8 cellular contexts compared by ENCODE assay signal in the genomic region with DNA sequence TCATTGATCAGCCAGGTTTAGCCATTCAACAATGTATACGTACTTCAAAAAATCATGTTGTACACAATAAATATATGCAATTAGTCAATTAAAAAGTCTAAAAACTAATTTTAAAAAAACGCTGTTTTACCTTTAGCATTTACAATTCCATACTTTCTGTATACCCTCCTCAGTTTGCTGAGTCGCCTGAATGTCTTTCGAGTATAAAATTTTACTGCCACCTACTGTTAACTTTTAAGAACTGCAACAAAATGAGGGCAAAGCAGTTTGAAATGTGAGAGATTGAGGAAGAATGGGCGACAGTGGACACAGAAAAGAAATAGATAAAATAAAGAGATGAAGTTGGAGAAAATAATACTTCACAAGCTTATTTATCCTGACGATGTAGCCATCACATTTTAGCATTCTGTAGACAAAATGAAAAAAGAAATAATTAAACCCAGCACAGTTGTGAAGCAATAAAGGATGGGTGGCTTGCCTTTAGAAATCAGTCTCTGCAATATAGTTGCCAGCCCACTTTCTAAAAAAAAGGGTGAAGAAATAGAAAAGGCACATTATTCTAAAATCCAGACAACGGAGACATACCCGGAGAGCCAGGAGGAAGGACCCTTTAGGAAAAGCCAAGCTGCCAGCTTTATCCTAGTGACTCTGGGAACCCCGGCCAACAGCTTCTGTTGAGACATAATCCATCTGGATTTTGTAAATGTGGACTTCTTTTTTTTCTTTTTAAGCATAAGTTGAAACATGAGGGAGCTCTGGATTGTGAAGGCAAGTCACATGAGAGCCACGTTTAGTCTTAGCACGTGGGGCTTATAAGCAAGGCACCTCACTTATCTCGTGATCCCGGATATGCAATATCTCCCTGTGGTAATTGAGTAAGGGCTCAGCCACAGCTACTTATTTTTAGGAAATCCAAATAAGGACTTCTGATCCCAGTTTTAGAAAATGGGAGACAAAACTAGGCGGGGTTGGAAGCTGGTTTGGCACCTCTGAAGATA.
DNase-seq lines count a peak whose midpoint lies in the region; ATAC-seq and TF ChIP-seq lines count a peak whose summit lies in the region.

No MANE protein-coding gene starts in this region.

- intact Hi-C loops in prostate gland (cut with DNase I): loop anchor here (10.0 kb wide), 2 partner anchors 370 to 1650 kb away; no protein-coding TSS in a partner anchor

- H3K27ac ChIP-seq in foreskin keratinocyte (no peak overlapping the region), prostate gland (peak overlapping the region in 1 of 2 donors; percentile 45)

- TF ChIP-seq POLR2A in prostate gland (IDR thresholded peaks at IDR 0.05): no peak

- 34% methylated on average over 14 of the region's 14 CpGs for WGBS in prostate gland

- no peak overlapping the region for H3K4me3 ChIP-seq in H7 (ENCODE audit: insufficient read depth, low read depth, low read length)
- no peak overlapping the region for H3K4me3 ChIP-seq in prostate gland

- DNase-seq in ELR (ENCODE audit: low read depth) (peak; percentile 55), H7 (peak; percentile 31), MV-4-11 (lab: John Stamatoyannopoulos, UW) (peak; percentile 39), SKM-1 (lab: John Stamatoyannopoulos, UW; ENCODE audit: unreplicated experiment) (peak; percentile 65), foreskin keratinocyte (peak in 1 of 2 donors; percentile 27), prostate gland (ENCODE audit: low spot score) (no peak), NCI-H524 treated with DMSO at 0.1 percent for 48 hours (lab: John Stamatoyannopoulos, UW) (no peak)
- no peak for DNase-seq in activated T-cell treated with anti-CD3 and anti-CD28 coated beads, Interleukin-2, amount 50 U/mL, for 1 hour

- peaks cover 13% of the 10 kb centered on the region for H3K4me1 ChIP-seq in foreskin keratinocyte
- H3K4me1 ChIP-seq in prostate gland (replicated peaks): no peaks in the 10 kb centered on the region

- no peaks in the 10 kb centered on the region for H3K9me3 ChIP-seq in prostate gland

- TF ChIP-seq CTCF in foreskin keratinocyte (conservative IDR thresholded peaks at IDR 0.05) (peak; percentile 79), prostate gland (IDR thresholded peaks at IDR 0.05) (peak; percentile 35 to 64 (median 50))

- peak; percentile 54 for ATAC-seq in foreskin keratinocyte

- H3K27me3 ChIP-seq in H7 (ENCODE audit: control insufficient read depth, insufficient read depth, low read length) (no peaks in the 10 kb centered on the region), foreskin keratinocyte (no peaks in the 10 kb centered on the region), prostate gland (replicated peaks; ENCODE audit: insufficient read depth) (no peaks in the 10 kb centered on the region)

- H3K36me3 ChIP-seq in H7 (replicated peaks; ENCODE audit: control insufficient read depth, insufficient read depth, low read length): no peaks in the 10 kb centered on the region
- no peaks in the 10 kb centered on the region for H3K36me3 ChIP-seq in prostate gland

Comparison
In these comparisons a context has a peak if more than half of its experiments do, and no peak if none do; other contexts are left out.
1. DNase-seq: peak in ELR (single experiment), H7 (single experiment), MV-4-11 (single experiment) and SKM-1 (single experiment); none in prostate gland (single experiment), NCI-H524 treated with DMSO at 0.1 percent for 48 hours (single experiment) and activated T-cell treated with anti-CD3 and anti-CD28 coated beads, Interleukin-2, amount 50 U/mL, for 1 hour (single experiment).